8 cellular contexts compared by ENCODE assay signal in genomic region chr15:98776607-98777281, GRCh38.
A peak's percentile ranks its signal among the peaks of the same experiment; 100 is the strongest.
DNase-seq lines count a peak whose midpoint lies in the region; ATAC-seq, FAIRE-seq and TF ChIP-seq lines count a peak whose summit lies in the region.

No MANE protein-coding gene starts in this region.

- peaks cover 18% of the 10 kb centered on the region for H3K27me3 Mint-ChIP-seq in activated B cell treated with CpG ODN at 0.5 μM for 24 hours

- peak overlapping the region; percentile 87 for H3K27ac ChIP-seq in hepatocyte
- peak overlapping the region in 1 of 4 donors; percentile 29 for H3K27ac ChIP-seq in tibial nerve

- intact Hi-C loops in activated B cell treated with CpG ODN at 0.5 μM for 24 hours (cut with micrococcal nuclease) = loop anchor here (5.0 kb wide), 2 partner anchors 124 to 981 kb away; no protein-coding TSS in a partner anchor

- H3K27me3 ChIP-seq in hepatocyte (no peaks in the 10 kb centered on the region), tibial nerve (no peaks in the 10 kb centered on the region)

- H3K9me3 ChIP-seq in hepatocyte (ENCODE audit: low read depth) = no peaks in the 10 kb centered on the region
- no peaks in the 10 kb centered on the region for H3K9me3 ChIP-seq in tibial nerve

- H3K79me2 ChIP-seq in hepatocyte = peaks cover 83% of the 10 kb centered on the region

- H2AFZ ChIP-seq in hepatocyte = no peak overlapping the region

- 43% methylated on average over 16 of the region's 16 CpGs for WGBS in hepatocyte (ENCODE audit: low lambda C conversion rate, missing lambda C conversion rate)
- WGBS in tibial nerve, 2 donors = 53 to 60% methylated on average over 15 of the region's 16 CpGs

- no peaks in the 10 kb centered on the region for H3K9me3 Mint-ChIP-seq in activated B cell treated with CpG ODN at 0.5 μM for 24 hours

- no peak for FAIRE-seq in D721Med (lab: Jason Lieb, UNC)

- no peaks in the 10 kb centered on the region for H3K9me2 ChIP-seq in hepatocyte (replicated peaks; ENCODE audit: insufficient read depth)

- peaks cover 19% of the 10 kb centered on the region for H3K4me1 ChIP-seq in hepatocyte (ENCODE audit: insufficient read depth)
- peaks cover 0 to 54% (median 2%) of the 10 kb centered on the region in 4 donors for H3K4me1 ChIP-seq in tibial nerve

- POLR2A ChIA-PET in activated B cell treated with CpG ODN at 0.5 μM for 24 hours (lab: Charles Lee) = no interaction called here

- peaks cover 25% of the 10 kb centered on the region for H3K4me1 Mint-ChIP-seq in activated B cell treated with CpG ODN at 0.5 μM for 24 hours

- H3K36me3 ChIP-seq in hepatocyte (replicated peaks; ENCODE audit: insufficient read depth, low read depth) (no peaks in the 10 kb centered on the region), tibial nerve (no peaks in the 10 kb centered on the region)

- H3K4me3 ChIP-seq in hepatocyte (no peak overlapping the region), tibial nerve (no peak overlapping the region)

- H3K27ac Mint-ChIP-seq in activated B cell treated with CpG ODN at 0.5 μM for 24 hours = no peak overlapping the region

- peak; percentile 44 for DNase-seq in activated CD4-positive, alpha-beta T cell treated with anti-CD3 and anti-CD28 coated beads for 48 hours
- no peak for DNase-seq in activated CD4-positive, alpha-beta T cell treated with anti-CD3 and anti-CD28 coated beads, Interleukin-2, amount 50 U/mL, for 48 hours
- DNase-seq in activated B cell treated with CpG ODN at 0.5 μM for 24 hours = no peak
- peak; percentile 60 for DNase-seq in hepatocyte (ENCODE audit: low spot score)
- DNase-seq in tibial nerve (ENCODE audit: low spot score in 2 of 2) = peak; percentile 32 to 34
- no peak for DNase-seq in D721Med (ENCODE audit: insufficient read length, low spot score)
- no peak for DNase-seq in NCI-H510A treated with DMSO at 0.1 percent for 48 hours (lab: John Stamatoyannopoulos, UW)

- H3K36me3 Mint-ChIP-seq in activated B cell treated with CpG ODN at 0.5 μM for 24 hours (ENCODE audit: low read depth) = no peaks in the 10 kb centered on the region

- peak; percentile 66 for ATAC-seq in HG03135 (IDR thresholded peaks at IDR 0.05; ENCODE audit: unreplicated experiment)
- peak; percentile 53 for ATAC-seq in activated B cell treated with CpG ODN at 0.5 μM for 24 hours (ENCODE audit: low read depth)

- TF ChIP-seq EP300 in tibial nerve (IDR thresholded peaks at IDR 0.05) = no peak

- peaks cover 5% of the 10 kb centered on the region for H4K20me1 ChIP-seq in hepatocyte (ENCODE audit: insufficient read depth, poor library complexity, severe bottlenecking)

- no peak overlapping the region for H3K4me3 Mint-ChIP-seq in activated B cell treated with CpG ODN at 0.5 μM for 24 hours

- CTCF ChIA-PET in activated B cell treated with CpG ODN at 0.5 μM for 24 hours (lab: Charles Lee) = no interaction called here

- TF ChIP-seq CTCF in activated B cell treated with CpG ODN at 0.5 μM for 24 hours (IDR thresholded peaks at IDR 0.05) = no peak
- TF ChIP-seq CTCF in hepatocyte (IDR thresholded peaks at IDR 0.05; ENCODE audit: poor library complexity) = no peak
- no peak for TF ChIP-seq CTCF in tibial nerve (IDR thresholded peaks at IDR 0.05)
- no peak for TF ChIP-seq CTCF in D721Med (IDR thresholded peaks at IDR 0.05; ENCODE audit: insufficient read depth, missing control alignments)

- no peak for TF ChIP-seq POLR2A in tibial nerve (IDR thresholded peaks at IDR 0.05)

- peak overlapping the region; percentile 38 for H3K4me2 ChIP-seq in hepatocyte

Comparison
In these comparisons a context has a peak if more than half of its experiments do, and no peak if none do; other contexts are left out.
1. DNase-seq: peak in activated CD4-positive, alpha-beta T cell treated with anti-CD3 and anti-CD28 coated beads for 48 hours (single experiment), hepatocyte (single experiment) and tibial nerve (2 of 2); none in activated CD4-positive, alpha-beta T cell treated with anti-CD3 and anti-CD28 coated beads, Interleukin-2, amount 50 U/mL, for 48 hours (0 of 2), activated B cell treated with CpG ODN at 0.5 μM for 24 hours (single experiment), D721Med (single experiment) and NCI-H510A treated with DMSO at 0.1 percent for 48 hours (single experiment).